1 cellular context compared by ENCODE assay signal in the genomic region with DNA sequence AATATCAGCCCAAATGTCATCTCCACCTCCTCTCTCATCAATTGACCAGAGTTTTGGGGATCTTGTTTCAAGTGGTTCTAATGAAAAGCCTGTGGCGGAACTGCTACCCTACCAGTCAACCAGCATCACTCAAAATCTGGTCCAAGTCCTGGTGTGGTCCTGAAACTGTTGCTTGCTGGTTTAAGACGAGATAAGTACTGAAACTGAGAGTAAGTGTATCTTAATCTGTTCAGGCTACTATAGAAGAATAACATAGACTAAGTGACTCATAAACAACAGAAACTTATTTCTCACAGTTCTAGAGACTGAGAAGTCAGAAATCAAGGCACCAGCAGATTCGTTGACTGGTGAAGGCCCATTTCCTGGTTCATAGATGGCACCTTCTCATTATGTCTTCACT.
TF ChIP-seq lines count a peak whose summit lies in the region.

No MANE protein-coding gene starts in this region.

TF ChIP-seq in IMR-90, 13 proteins besides CTCF, POLR2A, EP300 and RAD21 (continued from another document):
- TF ChIP-seq, protein P1, sequence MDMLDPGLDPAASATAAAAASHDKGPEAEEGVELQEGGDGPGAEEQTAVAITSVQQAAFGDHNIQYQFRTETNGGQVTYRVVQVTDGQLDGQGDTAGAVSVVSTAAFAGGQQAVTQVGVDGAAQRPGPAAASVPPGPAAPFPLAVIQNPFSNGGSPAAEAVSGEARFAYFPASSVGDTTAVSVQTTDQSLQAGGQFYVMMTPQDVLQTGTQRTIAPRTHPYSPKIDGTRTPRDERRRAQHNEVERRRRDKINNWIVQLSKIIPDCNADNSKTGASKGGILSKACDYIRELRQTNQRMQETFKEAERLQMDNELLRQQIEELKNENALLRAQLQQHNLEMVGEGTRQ (IDR thresholded peaks at IDR 0.05; ENCODE audit: low read depth, low read length): no peak
- no peak for TF ChIP-seq MAFK (IDR thresholded peaks at IDR 0.05; ENCODE audit: low read depth, low read length)
- no peak for TF ChIP-seq RCOR1 (IDR thresholded peaks at IDR 0.05; ENCODE audit: insufficient replicate concordance, low read length)
- TF ChIP-seq, protein P2, sequence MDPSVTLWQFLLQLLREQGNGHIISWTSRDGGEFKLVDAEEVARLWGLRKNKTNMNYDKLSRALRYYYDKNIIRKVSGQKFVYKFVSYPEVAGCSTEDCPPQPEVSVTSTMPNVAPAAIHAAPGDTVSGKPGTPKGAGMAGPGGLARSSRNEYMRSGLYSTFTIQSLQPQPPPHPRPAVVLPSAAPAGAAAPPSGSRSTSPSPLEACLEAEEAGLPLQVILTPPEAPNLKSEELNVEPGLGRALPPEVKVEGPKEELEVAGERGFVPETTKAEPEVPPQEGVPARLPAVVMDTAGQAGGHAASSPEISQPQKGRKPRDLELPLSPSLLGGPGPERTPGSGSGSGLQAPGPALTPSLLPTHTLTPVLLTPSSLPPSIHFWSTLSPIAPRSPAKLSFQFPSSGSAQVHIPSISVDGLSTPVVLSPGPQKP (IDR thresholded peaks at IDR 0.05; ENCODE audit: borderline replicate concordance, low read depth, low read length): no peak
- TF ChIP-seq CHD1 (IDR thresholded peaks at IDR 0.05; ENCODE audit: low read depth, low read length): no peak
- no peak for TF ChIP-seq CEBPB (IDR thresholded peaks at IDR 0.05; ENCODE audit: low read depth, low read length)
- TF ChIP-seq NFE2L2 (IDR thresholded peaks at IDR 0.05; ENCODE audit: low read depth, low read length): no peak
- no peak for TF ChIP-seq BHLHE40 (IDR thresholded peaks at IDR 0.05; ENCODE audit: low read depth, low read length)
- TF ChIP-seq RFX5 (IDR thresholded peaks at IDR 0.05; ENCODE audit: low read depth, low read length): no peak
- no peak for TF ChIP-seq MXI1 (IDR thresholded peaks at IDR 0.05; ENCODE audit: borderline replicate concordance, low read depth, low read length)
- TF ChIP-seq MAZ (IDR thresholded peaks at IDR 0.05; ENCODE audit: borderline replicate concordance, low read depth, low read length): no peak
TF ChIP-seq in IMR-90: peak in this region for 0.
